25 cellular contexts compared by ENCODE assay signal in the genomic region with DNA sequence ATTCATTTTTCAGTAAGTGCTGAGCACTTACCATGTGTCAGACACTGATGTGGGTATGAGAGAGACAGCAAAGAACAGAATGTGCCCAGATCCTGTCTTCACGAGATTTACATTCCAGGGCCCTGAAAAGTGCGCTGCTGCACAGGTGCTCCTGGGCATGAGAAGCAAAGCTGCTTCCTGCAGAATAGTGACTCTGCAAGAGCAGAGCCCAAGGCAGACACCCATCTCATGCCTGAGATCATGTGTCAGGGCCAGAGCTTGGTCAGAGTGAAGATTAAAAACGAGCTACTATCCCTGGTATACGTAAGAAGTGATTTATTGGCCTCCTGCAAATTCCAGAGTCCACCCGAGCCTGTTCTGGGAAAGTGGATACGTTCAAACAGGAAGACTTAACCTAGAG.
"Had no signal": no experiment of that assay in that cellular context is flagged by ENCODE, and none has a peak within 500 bp of the region (broad histone marks: within the 10 kb centered on the region; RNA-seq: fewer than 3 reads in every experiment).

No MANE protein-coding gene starts in this region.

- H3K36me3 Mint-ChIP-seq: activated CD8-positive, alpha-beta memory T cell treated with anti-CD3 and anti-CD28 coated beads, Interleukin-2, amount 10 ng/mL, durations not matched to agents 7 days and 5 days; activated naive CD4-positive, alpha-beta T cell treated with anti-CD3 and anti-CD28 coated beads, Interleukin-2, amount 50 U/mL, for 72 hours had no signal

- DNase-seq: activated B cell treated with CpG ODN at 0.5 μM for 24 hours; activated CD4-positive, alpha-beta T cell treated with anti-CD3 and anti-CD28 coated beads for 1 hour; activated CD4-positive, alpha-beta T cell treated with anti-CD3 and anti-CD28 coated beads, Interleukin-2, amount 10 ng/mL, durations not matched to agents 24 days and 14 days; activated CD4-positive, alpha-beta T cell treated with anti-CD3 and anti-CD28 coated beads, Interleukin-2, amount 50 U/mL, for 48 hours; activated CD8-positive, alpha-beta memory T cell treated with anti-CD3 and anti-CD28 coated beads, Interleukin-2, amount 10 ng/mL, durations not matched to agents 7 days and 5 days; activated effector memory CD4-positive, alpha-beta T cell treated with anti-CD3 and anti-CD28 coated beads, Interleukin-2, amount 50 U/mL, for 16 hours; activated naive CD4-positive, alpha-beta T cell treated with Interleukin-2 at 50 U/mL for 16 hours; activated naive CD8-positive, alpha-beta T cell treated with anti-CD3 and anti-CD28 coated beads, Interleukin-2, amount 50 U/mL, for 24 hours; activated T-cell treated with anti-CD3 and anti-CD28 coated beads, Interleukin-2, amount 50 U/mL, for 4 hours; amniotic stem cell; body of pancreas; Kasumi-1; KBM-7; NCI-H1105 treated with DMSO at 0.1 percent for 48 hours; NCI-H1436 treated with DMSO at 0.1 percent for 48 hours; NCI-H187; NCI-H2081; NCI-H2171; NCI-H2227 treated with DMSO at 0.1 percent for 48 hours; NCI-H748 treated with DMSO at 0.1 percent for 48 hours; SIG-M5; T-helper 17 cell; T-helper 9 cell had no signal

- H3K27me3 ChIP-seq: ascending aorta, body of pancreas had no signal

- H3K4me1 ChIP-seq: ascending aorta, body of pancreas had no signal

- H3K27me3 Mint-ChIP-seq: activated B cell treated with CpG ODN at 0.5 μM for 24 hours; activated CD4-positive, alpha-beta T cell treated with anti-CD3 and anti-CD28 coated beads, Interleukin-2, amount 10 ng/mL, durations not matched to agents 24 days and 14 days had no signal

- H3K9me3 Mint-ChIP-seq: activated CD4-positive, alpha-beta T cell treated with anti-CD3 and anti-CD28 coated beads, Interleukin-2, amount 10 ng/mL, durations not matched to agents 24 days and 14 days had no signal

- H3K4me1 Mint-ChIP-seq: activated B cell treated with CpG ODN at 0.5 μM for 24 hours; activated CD4-positive, alpha-beta T cell treated with anti-CD3 and anti-CD28 coated beads, Interleukin-2, amount 10 ng/mL, durations not matched to agents 24 days and 14 days; activated CD8-positive, alpha-beta memory T cell treated with anti-CD3 and anti-CD28 coated beads, Interleukin-2, amount 10 ng/mL, durations not matched to agents 7 days and 5 days; activated naive CD8-positive, alpha-beta T cell treated with anti-CD3 and anti-CD28 coated beads, Interleukin-2, amount 50 U/mL, for 24 hours; T-helper 17 cell had no signal

- H3K27ac ChIP-seq: ascending aorta, body of pancreas had no signal

- ATAC-seq: activated CD8-positive, alpha-beta memory T cell treated with anti-CD3 and anti-CD28 coated beads, Interleukin-2, amount 10 ng/mL, durations not matched to agents 7 days and 5 days; activated naive CD4-positive, alpha-beta T cell treated with anti-CD3 and anti-CD28 coated beads, Interleukin-2, amount 50 U/mL, for 72 hours; activated naive CD8-positive, alpha-beta T cell treated with anti-CD3 and anti-CD28 coated beads, Interleukin-2, amount 50 U/mL, for 24 hours; activated T-cell treated with anti-CD3 and anti-CD28 coated beads, Interleukin-2, amount 50 U/mL, for 4 hours; body of pancreas; T-helper 17 cell had no signal

- H3K27ac Mint-ChIP-seq: activated B cell treated with CpG ODN at 0.5 μM for 24 hours; activated CD4-positive, alpha-beta T cell treated with anti-CD3 and anti-CD28 coated beads, Interleukin-2, amount 10 ng/mL, durations not matched to agents 24 days and 14 days; activated CD8-positive, alpha-beta memory T cell treated with anti-CD3 and anti-CD28 coated beads, Interleukin-2, amount 10 ng/mL, durations not matched to agents 7 days and 5 days; activated naive CD4-positive, alpha-beta T cell treated with anti-CD3 and anti-CD28 coated beads, Interleukin-2, amount 50 U/mL, for 72 hours; activated naive CD8-positive, alpha-beta T cell treated with anti-CD3 and anti-CD28 coated beads, Interleukin-2, amount 50 U/mL, for 24 hours; T-helper 17 cell had no signal

- H3K4me3 Mint-ChIP-seq: activated B cell treated with CpG ODN at 0.5 μM for 24 hours; activated CD4-positive, alpha-beta T cell treated with anti-CD3 and anti-CD28 coated beads, Interleukin-2, amount 10 ng/mL, durations not matched to agents 24 days and 14 days; activated CD8-positive, alpha-beta memory T cell treated with anti-CD3 and anti-CD28 coated beads, Interleukin-2, amount 10 ng/mL, durations not matched to agents 7 days and 5 days; activated naive CD8-positive, alpha-beta T cell treated with anti-CD3 and anti-CD28 coated beads, Interleukin-2, amount 50 U/mL, for 24 hours; activated T-cell treated with anti-CD3 and anti-CD28 coated beads, Interleukin-2, amount 50 U/mL, for 4 hours; T-helper 17 cell had no signal
